In genomic region chr3:146159616-146160232, GRCh38 we compare ENCODE assay signal across 8 cellular contexts. TPM values are rescaled to one million over a fixed set of nuclear protein-coding genes. Genes with fewer than 3 reads are reported as not detected.
DNase-seq lines count a peak whose midpoint lies in the region; ATAC-seq and TF ChIP-seq lines count a peak whose summit lies in the region.

No MANE protein-coding gene starts in this region.

- ATAC-seq in GM23338 (no peak), T-helper 17 cell (no peak), GM18519 (IDR thresholded peaks at IDR 0.05; ENCODE audit: low FRiP score, unreplicated experiment) (no peak), GM19463 (IDR thresholded peaks at IDR 0.05; ENCODE audit: unreplicated experiment) (no peak)

- H3K36me3 ChIP-seq in GM23338 (ENCODE audit: insufficient read depth) = no peaks in the 10 kb centered on the region

- H3K4me1 Mint-ChIP-seq in GM23338 = peaks cover 37% of the 10 kb centered on the region
- peaks cover 6% of the 10 kb centered on the region for H3K4me1 Mint-ChIP-seq in T-helper 17 cell

- H2AFZ ChIP-seq in GM23338 = no peak overlapping the region

- H3K9me2 ChIP-seq in GM23338 (ENCODE audit: insufficient read depth) = 0 out of 2 replicates have a peak, but pooled peaks cover 7% of the 10 kb centered on the region

- H3K27me3 ChIP-seq in GM23338 (ENCODE audit: insufficient read depth) = peaks cover 16% of the 10 kb centered on the region

- peaks cover 27% of the 10 kb centered on the region for H3K4me1 ChIP-seq in GM23338 (ENCODE audit: insufficient read depth)

- H3K9me3 ChIP-seq in T-helper 17 cell (ENCODE audit: control insufficient read depth, low read length, poor library complexity, severe bottlenecking) = no peaks in the 10 kb centered on the region

- no peaks in the 10 kb centered on the region for H3K9me3 Mint-ChIP-seq in GM23338

- H3K27me3 Mint-ChIP-seq in GM23338 (ENCODE audit: insufficient read depth, low read depth, poor library complexity) (peaks cover 8% of the 10 kb centered on the region), T-helper 17 cell (peaks cover 62% of the 10 kb centered on the region)

- DNase-seq in GM23338 (ENCODE audit: low spot score) = no peak
- no peak for DNase-seq in T-helper 17 cell
- DNase-seq in fibroblast of villous mesenchyme (ENCODE audit: low read depth) = no peak
- DNase-seq in retinal pigment epithelial cell (ENCODE audit: low read depth) = no peak
- no peak for DNase-seq in GM20000 (ENCODE audit: low spot score)
- DNase-seq in iPS-NIHi11 (ENCODE audit: low spot score) = no peak

- H3K4me3 Mint-ChIP-seq in GM23338 (peak overlapping the region; percentile 84), T-helper 17 cell (peak overlapping the region; percentile 75)

- H3K79me2 ChIP-seq in GM23338 (replicated peaks; ENCODE audit: insufficient read depth) = peaks cover 47% of the 10 kb centered on the region

- H3K4me3 ChIP-seq in GM23338 (peak overlapping the region; percentile 57), fibroblast of villous mesenchyme (ENCODE audit: low read depth, low read length) (peak overlapping the region; percentile 94), retinal pigment epithelial cell (ENCODE audit: low read length) (peak overlapping the region; percentile 84)

- TF ChIP-seq CTCF in GM23338 (conservative IDR thresholded peaks at IDR 0.05; ENCODE audit: low read depth in 2 of 2) = no peak
- TF ChIP-seq CTCF in fibroblast of villous mesenchyme (IDR thresholded peaks at IDR 0.05; ENCODE audit: insufficient read depth, low read depth, low read length) = no peak
- TF ChIP-seq CTCF in retinal pigment epithelial cell (conservative IDR thresholded peaks at IDR 0.05; ENCODE audit: low read depth, low read length) = no peak
- no peak for TF ChIP-seq CTCF in GM20000 (IDR thresholded peaks at IDR 0.05; ENCODE audit: extremely low read depth, missing control alignments)

- H3K27ac Mint-ChIP-seq in GM23338 = peak overlapping the region; percentile 90
- H3K27ac Mint-ChIP-seq in T-helper 17 cell = peak overlapping the region; percentile 65

- peaks cover 6% of the 10 kb centered on the region; the same call in 1 of the 2 replicates for H3F3A ChIP-seq in GM23338 (replicated peaks; ENCODE audit: low read depth)

- H3K36me3 Mint-ChIP-seq in GM23338 (ENCODE audit: low read depth) (no peaks in the 10 kb centered on the region), T-helper 17 cell (ENCODE audit: low read depth) (peaks cover 3% of the 10 kb centered on the region)

- H4K20me1 ChIP-seq in GM23338 (replicated peaks; ENCODE audit: insufficient read depth) = no peaks in the 10 kb centered on the region

- peak overlapping the region; percentile 65 for H3K27ac ChIP-seq in GM23338 (ENCODE audit: low read depth)

- H3K4me2 ChIP-seq in GM23338 = peak overlapping the region; percentile 79

TF ChIP-seq in GM23338, 12 proteins besides CTCF, POLR2A, EP300 and RAD21:
- no peak for TF ChIP-seq NANOG (IDR thresholded peaks at IDR 0.05; ENCODE audit: borderline replicate concordance)

RNA-seq across cellular contexts. Expression of gene PLOD2, which starts 1.3 kb away (rescaled TPM):
- 30.5 and 31.7 TPM in 2 replicates for total RNA-seq in GM23338 (2014; rRNA removed; shearing (Covaris generic))
- polyA plus RNA-seq in GM23338 (2016; fragmentation: Nextera tagmentation; extraction: Ambion mirVana) = 19.3 and 26.7 TPM in 2 replicates
- total RNA-seq in T-helper 17 cell = 1 to 10 TPM in 1 of 2 donors, under 1 TPM in 1; 0.17 to 1.9 TPM
- 154 and 393 TPM in 2 replicates for total RNA-seq in fibroblast of villous mesenchyme
